ENCODE assay signal across 27 cellular contexts in the genomic region with DNA sequence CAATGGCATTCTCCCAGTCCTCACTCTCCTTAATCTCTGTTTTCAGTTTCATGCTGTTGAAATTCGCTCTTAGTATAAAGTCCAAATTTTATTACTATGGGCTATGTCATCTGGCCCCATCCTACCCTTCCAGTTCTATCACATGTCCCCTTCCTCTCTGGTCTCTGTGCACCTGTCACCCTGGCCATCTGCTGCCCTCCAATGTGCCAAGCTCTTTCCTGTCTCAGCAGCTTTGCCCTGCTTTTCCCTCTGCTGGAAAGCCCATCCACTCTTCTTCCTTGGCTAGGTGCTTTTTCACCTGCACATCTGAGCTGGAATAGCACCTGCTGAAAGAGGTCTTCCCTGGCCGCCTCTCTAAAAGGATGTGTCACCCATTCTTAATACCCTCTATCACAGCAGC.
"Had no signal": no experiment of that assay in that cellular context is flagged by ENCODE, and none has a peak within 500 bp of the region (broad histone marks: within the 10 kb centered on the region; RNA-seq: fewer than 3 reads in every experiment).

No MANE protein-coding gene starts in this region.

- H3K27ac Mint-ChIP-seq: activated CD8-positive, alpha-beta memory T cell treated with anti-CD3 and anti-CD28 coated beads, Interleukin-2, amount 10 ng/mL, durations not matched to agents 7 days and 5 days; activated CD8-positive, alpha-beta T cell treated with anti-CD3 and anti-CD28 coated beads, Interleukin-2, amount 10 ng/mL, durations not matched to agents 7 days and 5 days; activated naive CD8-positive, alpha-beta T cell treated with anti-CD3 and anti-CD28 coated beads for 36 hours; activated T-helper 2 cell treated with anti-CD3 and anti-CD28 coated beads, Interferon-gamma antibody, Interleukin-2, Interleukin-4, amounts not matched to agents 10 μg/mL and 5 μg/mL and 100 μg/mL, durations not matched to agents 14 hours and 24 hours and 36 hours; WTC11 had no signal

- ATAC-seq: activated CD8-positive, alpha-beta memory T cell treated with anti-CD3 and anti-CD28 coated beads, Interleukin-2, amount 10 ng/mL, durations not matched to agents 7 days and 5 days; activated CD8-positive, alpha-beta T cell treated with anti-CD3 and anti-CD28 coated beads, Interleukin-2, amount 10 ng/mL, durations not matched to agents 7 days and 5 days; body of pancreas; left lobe of liver; pancreas; sciatic nerve; WTC11 had no signal

- H3K27me3 Mint-ChIP-seq: activated naive CD8-positive, alpha-beta T cell treated with anti-CD3 and anti-CD28 coated beads for 36 hours; naive thymus-derived CD4-positive, alpha-beta T cell had no signal

- H3K4me1 Mint-ChIP-seq: activated naive CD8-positive, alpha-beta T cell treated with anti-CD3 and anti-CD28 coated beads for 36 hours; neural crest cell; WTC11 had no signal

- H3K4me3 ChIP-seq: adrenal gland, body of pancreas, heart right ventricle, lung, pancreas, prostate gland, skin epidermis, testis, transverse colon had no signal

- H3K27ac ChIP-seq: adrenal gland, body of pancreas, heart right ventricle, pancreas, prostate gland, testis, transverse colon had no signal

- DNase-seq: activated CD4-positive, alpha-beta T cell treated with anti-CD3 and anti-CD28 coated beads for 1 hour; activated CD8-positive, alpha-beta memory T cell treated with anti-CD3 and anti-CD28 coated beads, Interleukin-2, amount 10 ng/mL, durations not matched to agents 7 days and 5 days; activated CD8-positive, alpha-beta T cell treated with anti-CD3 and anti-CD28 coated beads, Interleukin-2, amount 10 ng/mL, durations not matched to agents 7 days and 5 days; activated naive CD4-positive, alpha-beta T cell; activated naive CD8-positive, alpha-beta T cell treated with anti-CD3 and anti-CD28 coated beads for 36 hours; activated T-cell treated with anti-CD3 and anti-CD28 coated beads, Interleukin-2, amount 50 U/mL, for 48 hours; adrenal gland; aorta; body of pancreas; heart right ventricle; kidney glomerular epithelial cell; naive thymus-derived CD4-positive, alpha-beta T cell; pancreas; retina; stimulated activated CD4-positive, alpha-beta T cell treated with anti-CD3 and anti-CD28 coated beads, Interleukin-2, amount 100 ng/mL, for 24 hours; stimulated activated naive CD4-positive, alpha-beta T cell treated with Interleukin-2 at 50 U/mL for 16 hours; T-helper 2 cell; testis; transverse colon had no signal

- H3K27me3 ChIP-seq: adrenal gland, body of pancreas, heart right ventricle, pancreas, testis, transverse colon had no signal

- H3K36me3 Mint-ChIP-seq: activated CD8-positive, alpha-beta memory T cell treated with anti-CD3 and anti-CD28 coated beads, Interleukin-2, amount 10 ng/mL, durations not matched to agents 7 days and 5 days; activated naive CD8-positive, alpha-beta T cell treated with anti-CD3 and anti-CD28 coated beads for 36 hours; WTC11 had no signal

- H3K4me3 Mint-ChIP-seq: activated CD8-positive, alpha-beta memory T cell treated with anti-CD3 and anti-CD28 coated beads, Interleukin-2, amount 10 ng/mL, durations not matched to agents 7 days and 5 days; activated CD8-positive, alpha-beta T cell treated with anti-CD3 and anti-CD28 coated beads, Interleukin-2, amount 10 ng/mL, durations not matched to agents 7 days and 5 days; activated naive CD8-positive, alpha-beta T cell treated with anti-CD3 and anti-CD28 coated beads for 36 hours; neural crest cell; WTC11 had no signal

- H3K4me1 ChIP-seq: adrenal gland, prostate gland, testis, transverse colon had no signal

- H3K9me3 ChIP-seq: adrenal gland, body of pancreas, heart right ventricle, pancreas, prostate gland, testis, transverse colon had no signal

- H3K9me3 Mint-ChIP-seq: activated naive CD8-positive, alpha-beta T cell treated with anti-CD3 and anti-CD28 coated beads for 36 hours; activated T-helper 2 cell treated with anti-CD3 and anti-CD28 coated beads, Interferon-gamma antibody, Interleukin-2, Interleukin-4, amounts not matched to agents 10 μg/mL and 5 μg/mL and 100 μg/mL, durations not matched to agents 14 hours and 24 hours and 36 hours; neural crest cell; WTC11 had no signal

- H3K36me3 ChIP-seq: adrenal gland, heart right ventricle, pancreas, prostate gland, transverse colon had no signal
